In genomic region chr5:180810210-180811011, GRCh38 we compare ENCODE assay signal across 1 cellular context.
TF ChIP-seq lines count a peak whose summit lies in the region.

No MANE protein-coding gene starts in this region.

TF ChIP-seq in SK-N-SH treated with all-trans-retinoic acid at 6 μM for 48 hours, 23 proteins besides CTCF, POLR2A, EP300 and RAD21 (continued from another document):
- TF ChIP-seq PATZ1 (CRISPR knock-in tag; IDR thresholded peaks at IDR 0.05; ENCODE audit: borderline replicate concordance) = no peak
